Comparison of ENCODE assay signal across 7 cellular contexts in the genomic region with DNA sequence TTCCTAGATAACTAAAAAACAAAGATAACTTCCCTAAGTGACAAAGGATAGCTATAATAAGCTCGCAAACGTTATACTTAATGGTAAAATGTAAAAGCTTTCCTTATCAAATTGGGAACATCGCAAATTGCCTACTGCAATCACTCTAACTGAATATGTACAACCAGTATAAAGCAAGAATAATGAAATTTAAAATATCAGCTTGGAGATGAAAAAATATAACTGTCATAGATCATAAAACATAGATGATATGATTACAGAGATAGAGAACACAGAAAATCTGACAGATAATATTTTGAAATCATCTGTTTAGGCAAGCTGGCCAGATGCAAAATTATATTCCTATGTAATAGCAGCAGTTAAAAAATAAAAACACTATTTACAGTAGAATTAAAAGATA.
"Had no signal": no experiment of that assay in that cellular context is flagged by ENCODE, and none has a peak within 500 bp of the region (broad histone marks: within the 10 kb centered on the region; RNA-seq: fewer than 3 reads in every experiment).

No MANE protein-coding gene starts in this region.

- ATAC-seq: HepG2, K562 had no signal

- H3K9me3 Mint-ChIP-seq: IgD-negative memory B cell had no signal

- H3K27ac ChIP-seq: HL-60 had no signal

- DNase-seq: IMR-90, KBM-7, KG1 had no signal

- H3K27ac Mint-ChIP-seq: IgD-negative memory B cell had no signal

- H3K27me3 Mint-ChIP-seq: IgD-negative memory B cell had no signal

- H3K4me3 Mint-ChIP-seq: IgD-negative memory B cell had no signal

- H3K4me3 ChIP-seq: K562 had no signal
